Comparison of ENCODE assay signal across 1 cellular context in genomic region chr5:149552761-149553160, GRCh38.
TF ChIP-seq lines count a peak whose summit lies in the region.

No MANE protein-coding gene starts in this region.

TF ChIP-seq in HEK293, 187 proteins besides CTCF, POLR2A, EP300 and RAD21 (continued from another document):
- TF ChIP-seq HIC1 (tag by site-specific recombination; IDR thresholded peaks at IDR 0.05): no peak
- TF ChIP-seq ZNF155 (tag by site-specific recombination; IDR thresholded peaks at IDR 0.05): no peak
- TF ChIP-seq SCRT1 (tag by site-specific recombination; IDR thresholded peaks at IDR 0.05; ENCODE audit: borderline replicate concordance): no peak
- no peak for TF ChIP-seq ZNF114 (tag by site-specific recombination; IDR thresholded peaks at IDR 0.05)
- TF ChIP-seq MZF1 (tag by site-specific recombination; IDR thresholded peaks at IDR 0.05; ENCODE audit: borderline replicate concordance): no peak
